Comparison of ENCODE assay signal across 9 cellular contexts in the genomic region with DNA sequence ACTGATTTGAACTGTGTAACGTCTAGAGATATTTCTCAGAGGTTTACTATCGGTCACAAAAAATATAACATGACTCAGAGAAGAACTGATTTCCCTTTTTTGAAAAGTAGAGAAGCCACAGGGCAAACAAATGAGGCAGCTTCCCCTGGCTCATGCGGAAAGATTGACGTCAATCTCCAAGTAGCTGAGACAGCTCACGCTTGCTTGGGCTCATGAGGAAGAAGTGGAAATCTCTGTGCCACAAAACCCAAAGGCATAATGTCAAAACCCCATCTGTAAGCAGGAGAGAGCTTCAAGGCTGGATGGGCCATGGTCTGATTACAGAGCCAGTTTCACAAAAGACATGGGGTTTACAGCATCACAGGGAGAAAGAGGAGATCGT.
DNase-seq lines count a peak whose midpoint lies in the region; ATAC-seq, FAIRE-seq and TF ChIP-seq lines count a peak whose summit lies in the region.
"Had no signal": no experiment of that assay in that cellular context is flagged by ENCODE, and none has a peak within 500 bp of the region (broad histone marks: within the 10 kb centered on the region; RNA-seq: fewer than 3 reads in every experiment).

No MANE protein-coding gene starts in this region.

- peak in 1 of 6 experiments; percentile 2 for TF ChIP-seq CTCF in Peyer's patch (IDR thresholded peaks at IDR 0.05)
- no peak for TF ChIP-seq CTCF in astrocyte (IDR thresholded peaks at IDR 0.05; ENCODE audit: insufficient read depth, low read depth, low read length)
- no peak for TF ChIP-seq CTCF in neural cell (IDR thresholded peaks at IDR 0.05; ENCODE audit: poor library complexity, severe bottlenecking)

- no peak overlapping the region for H2AFZ ChIP-seq in astrocyte (ENCODE audit: low read depth, low read length)
- no peak overlapping the region for H2AFZ ChIP-seq in neural cell (ENCODE audit: low read depth, low read length)

- DNase-seq in Peyer's patch (peak in 2 of 3 donors; percentile 69 to 85), astrocyte (ENCODE audit: low read depth) (peak; percentile 89), UCSD-AML1 (lab: John Stamatoyannopoulos, UW; ENCODE audit: unreplicated experiment) (no peak), NCI-H2227 (lab: John Stamatoyannopoulos, UW; ENCODE audit: unreplicated experiment) (no peak), NCI-H1436 (lab: John Stamatoyannopoulos, UW) (no peak)

- no peaks in the 10 kb centered on the region for H3K9me2 ChIP-seq in neural cell (ENCODE audit: insufficient read depth, low read length)

- H3K27me3 ChIP-seq in Peyer's patch (no peaks in the 10 kb centered on the region), astrocyte (ENCODE audit: insufficient read depth, low read length) (no peaks in the 10 kb centered on the region), neural cell (ENCODE audit: insufficient read depth, low read depth, low read length) (no peaks in the 10 kb centered on the region)

- H3K4me3 ChIP-seq in Peyer's patch, result no peak overlapping the region
- no peak overlapping the region for H3K4me3 ChIP-seq in astrocyte (ENCODE audit: insufficient read depth, low read depth, low read length)
- H3K4me3 ChIP-seq in neural cell (ENCODE audit: low read length), result no peak overlapping the region
- H3K4me3 ChIP-seq: K562 had no signal

- H3K27ac ChIP-seq in Peyer's patch (peak overlapping the region in 3 of 4 donors; percentile 53 to 67 (median 54)), astrocyte (ENCODE audit: low read depth, low read length) (peak overlapping the region; percentile 90), neural cell (ENCODE audit: low read length) (no peak overlapping the region)

- ATAC-seq in HG02763 (IDR thresholded peaks at IDR 0.05; ENCODE audit: unreplicated experiment), result peak; percentile 82
- ATAC-seq: K562 had no signal

- no peaks in the 10 kb centered on the region for H3K36me3 ChIP-seq in Peyer's patch
- no peaks in the 10 kb centered on the region for H3K36me3 ChIP-seq in astrocyte (ENCODE audit: insufficient read depth, low read length)
- no peaks in the 10 kb centered on the region for H3K36me3 ChIP-seq in neural cell (ENCODE audit: insufficient read depth, low read length)

- H3F3A ChIP-seq in neural cell (ENCODE audit: insufficient read depth, low read length, poor library complexity, severe bottlenecking), result no peaks in the 10 kb centered on the region

- H3K36me3 Mint-ChIP-seq in astrocyte (ENCODE audit: low read depth, unreplicated experiment), result peaks cover 2% of the 10 kb centered on the region

- H3K27me3 Mint-ChIP-seq in astrocyte (ENCODE audit: low read depth, unreplicated experiment), result no peaks in the 10 kb centered on the region

- FAIRE-seq in astrocyte (lab: Jason Lieb, UNC), result peak; percentile 76
- FAIRE-seq: K562 had no signal

- no peak overlapping the region for H3K4me3 Mint-ChIP-seq in astrocyte (ENCODE audit: unreplicated experiment)

- H4K20me1 ChIP-seq in astrocyte (ENCODE audit: insufficient read depth, low read length) (no peaks in the 10 kb centered on the region), neural cell (ENCODE audit: insufficient read depth) (no peaks in the 10 kb centered on the region)

- peaks cover 34% of the 10 kb centered on the region for H3K4me1 Mint-ChIP-seq in astrocyte (ENCODE audit: low read depth, unreplicated experiment)

- H3K27ac Mint-ChIP-seq in astrocyte (ENCODE audit: unreplicated experiment), result peak overlapping the region; percentile 42

- H3K79me2 ChIP-seq in astrocyte (ENCODE audit: insufficient read depth, low read length) (no peaks in the 10 kb centered on the region), neural cell (replicated peaks; ENCODE audit: insufficient read depth, low read length) (no peaks in the 10 kb centered on the region)

- no peak for TF ChIP-seq EP300 in neural cell (conservative IDR thresholded peaks at IDR 0.05; ENCODE audit: poor library complexity, severe bottlenecking)

- TF ChIP-seq POLR2A in GM15510 (IDR thresholded peaks at IDR 0.05; ENCODE audit: borderline replicate concordance, extremely low read depth, insufficient read length) (peak; percentile 17), Peyer's patch (IDR thresholded peaks at IDR 0.05) (no peak)

- no peak for TF ChIP-seq RAD21 in neural cell (conservative IDR thresholded peaks at IDR 0.05)

- H3K9me3 Mint-ChIP-seq in astrocyte (ENCODE audit: unreplicated experiment), result no peaks in the 10 kb centered on the region

- H3K9me3 ChIP-seq in Peyer's patch, result no peaks in the 10 kb centered on the region
- H3K9me3 ChIP-seq in astrocyte (ENCODE audit: insufficient read depth, low read depth, low read length), result peaks cover 3% of the 10 kb centered on the region
- H3K9me3 ChIP-seq in neural cell (ENCODE audit: low read length), result no peaks in the 10 kb centered on the region

- H3K9ac ChIP-seq in astrocyte (ENCODE audit: low read length), result peak overlapping the region; percentile 77
- no peak overlapping the region for H3K9ac ChIP-seq in neural cell (ENCODE audit: low read length)

- H3K4me2 ChIP-seq in astrocyte (ENCODE audit: low read length) (peak overlapping the region; percentile 62), neural cell (ENCODE audit: low read length) (no peak overlapping the region)

- H3K4me1 ChIP-seq in Peyer's patch (peaks cover 0 to 4% (median 0%) of the 10 kb centered on the region in 4 donors), astrocyte (ENCODE audit: insufficient read depth, low read length) (peaks cover 30% of the 10 kb centered on the region)

TF ChIP-seq in neural cell, 6 proteins besides CTCF, POLR2A, EP300 and RAD21:
- TF ChIP-seq POLR2AphosphoS5 (IDR thresholded peaks at IDR 0.05) (peak; percentile 5), REST (IDR thresholded peaks at IDR 0.05; ENCODE audit: borderline replicate concordance) (no peak)

Comparison
In these comparisons a context has a peak if more than half of its experiments do, and no peak if none do; other contexts are left out.
1. DNase-seq: peak in Peyer's patch (2 of 3) and astrocyte (single experiment); none in UCSD-AML1 (single experiment), NCI-H2227 (single experiment) and NCI-H1436 (single experiment).